Comparison of ENCODE assay signal across 23 cellular contexts in genomic region chr1:36835017-36835695, GRCh38.
"Had no signal": no experiment of that assay in that cellular context is flagged by ENCODE, and none has a peak within 500 bp of the region (broad histone marks: within the 10 kb centered on the region; RNA-seq: fewer than 3 reads in every experiment).

No MANE protein-coding gene starts in this region.

- ATAC-seq: activated CD4-positive, alpha-beta T cell treated with anti-CD3 and anti-CD28 coated beads for 36 hours; body of pancreas; left lung; naive thymus-derived CD8-positive, alpha-beta T cell; right cardiac atrium had no signal

- H3K4me3 Mint-ChIP-seq: activated B cell treated with CpG ODN at 0.5 μM for 24 hours; activated CD4-positive, alpha-beta T cell treated with anti-CD3 and anti-CD28 coated beads for 36 hours; activated naive CD4-positive, alpha-beta T cell treated with anti-CD3 and anti-CD28 coated beads, Interleukin-2, amount 50 U/mL, for 24 hours; immature natural killer cell; naive thymus-derived CD8-positive, alpha-beta T cell; stimulated activated naive CD8-positive, alpha-beta T cell treated with anti-CD3 and anti-CD28 coated beads, Interleukin-15, Interleukin-2, amounts not matched to agents 100 ng/mL and 50 ng/mL, for 24 hours; T-helper 1 cell treated with Interleukin-12 subunit alpha and Interleukin-12 subunit beta and Interleukin-4 antibody, amounts not matched to agents 30 μg/mL and 1 μg/mL, for 36 hours had no signal

- H3K27ac Mint-ChIP-seq: activated B cell treated with CpG ODN at 0.5 μM for 24 hours; activated CD4-positive, alpha-beta T cell treated with anti-CD3 and anti-CD28 coated beads for 36 hours; activated naive CD4-positive, alpha-beta T cell treated with anti-CD3 and anti-CD28 coated beads, Interleukin-2, amount 50 U/mL, for 24 hours; immature natural killer cell; stimulated activated naive CD8-positive, alpha-beta T cell treated with anti-CD3 and anti-CD28 coated beads, Interleukin-15, Interleukin-2, amounts not matched to agents 100 ng/mL and 50 ng/mL, for 24 hours; T-helper 1 cell treated with Interleukin-12 subunit alpha and Interleukin-12 subunit beta and Interleukin-4 antibody, amounts not matched to agents 30 μg/mL and 1 μg/mL, for 36 hours had no signal

- H3K9ac ChIP-seq: parathyroid adenoma had no signal

- H3K9me3 ChIP-seq: body of pancreas, left lung, neutrophil, thyroid gland had no signal

- DNase-seq: activated B cell treated with CpG ODN at 0.5 μM for 24 hours; activated CD4-positive, alpha-beta T cell treated with anti-CD3 and anti-CD28 coated beads for 36 hours; activated CD4-positive, alpha-beta T cell treated with anti-CD3 and anti-CD28 coated beads, Interleukin-2, amount 50 U/mL, for 48 hours; activated gamma-delta T cell; dermis blood vessel endothelial cell; effector memory CD4-positive, alpha-beta T cell; foreskin melanocyte; immature natural killer cell; kidney glomerular epithelial cell; naive thymus-derived CD8-positive, alpha-beta T cell; right cardiac atrium; stimulated activated CD4-positive, alpha-beta T cell treated with anti-CD3 and anti-CD28 coated beads, Interleukin-12 subunit alpha, Interleukin-12 subunit beta, amount 100 ng/mL, for 4 hours; stimulated activated CD4-positive, alpha-beta T cell treated with anti-CD3 and anti-CD28 coated beads, Interleukin-4, amount 100 ng/mL, for 4 hours; T1000; thyroid gland had no signal

- H3K4me3 ChIP-seq: body of pancreas, left lung, lung, thyroid gland had no signal

- H3K4me1 ChIP-seq: body of pancreas, left lung, parathyroid adenoma, thyroid gland had no signal

- H3K9me3 Mint-ChIP-seq: activated B cell treated with CpG ODN at 0.5 μM for 24 hours; activated naive CD4-positive, alpha-beta T cell treated with anti-CD3 and anti-CD28 coated beads, Interleukin-2, amount 50 U/mL, for 24 hours; immature natural killer cell; naive thymus-derived CD8-positive, alpha-beta T cell; stimulated activated naive CD8-positive, alpha-beta T cell treated with anti-CD3 and anti-CD28 coated beads, Interleukin-15, Interleukin-2, amounts not matched to agents 100 ng/mL and 50 ng/mL, for 24 hours; T-helper 1 cell treated with Interleukin-12 subunit alpha and Interleukin-12 subunit beta and Interleukin-4 antibody, amounts not matched to agents 30 μg/mL and 1 μg/mL, for 36 hours had no signal

- H3K4me1 Mint-ChIP-seq: activated B cell treated with CpG ODN at 0.5 μM for 24 hours; activated CD4-positive, alpha-beta T cell treated with anti-CD3 and anti-CD28 coated beads for 36 hours; activated naive CD4-positive, alpha-beta T cell treated with anti-CD3 and anti-CD28 coated beads, Interleukin-2, amount 50 U/mL, for 24 hours; immature natural killer cell; naive thymus-derived CD8-positive, alpha-beta T cell had no signal

- H3K36me3 ChIP-seq: left lung, neutrophil, thyroid gland had no signal

- H3K27ac ChIP-seq: body of pancreas, left lung, neutrophil, parathyroid adenoma, thyroid gland had no signal

- H3K79me2 ChIP-seq: parathyroid adenoma had no signal

- H2AFZ ChIP-seq: parathyroid adenoma had no signal

- H3K36me3 Mint-ChIP-seq: activated naive CD4-positive, alpha-beta T cell treated with anti-CD3 and anti-CD28 coated beads, Interleukin-2, amount 50 U/mL, for 24 hours; immature natural killer cell; naive thymus-derived CD8-positive, alpha-beta T cell had no signal

- H3K27me3 ChIP-seq: body of pancreas, thyroid gland had no signal
